8 cellular contexts compared by ENCODE assay signal in genomic region chr6:143842902-143843688, GRCh38. TPM values are rescaled to one million over a fixed set of nuclear protein-coding genes. Genes with fewer than 3 reads are reported as not detected.
DNase-seq lines count a peak whose midpoint lies in the region; ATAC-seq and TF ChIP-seq lines count a peak whose summit lies in the region.

Gene LTV1 (plus strand): TSS chr6:143843338. CDS start chr6:143843478, 140 bp downstream.

- whole genome bisulfite sequencing in lung, 2 donors = 0% methylated on average over 64 of the region's 64 CpGs

- H3K27ac ChIP-seq in CD8-positive, alpha-beta memory T cell (ENCODE audit: low read depth, low read length) = peak within 1 kb of the TSS; percentile 96
- peak within 1 kb of the TSS; percentile 84 to 99 for H3K27ac ChIP-seq in lung (ENCODE audit: low read depth in 1 of 2, low read length in 1 of 2)

- H3K27me3 ChIP-seq in CD8-positive, alpha-beta memory T cell (ENCODE audit: insufficient read depth, low read length, poor library complexity, severe bottlenecking) = no peaks in the 10 kb centered on the region
- no peaks in the 10 kb centered on the region for H3K27me3 ChIP-seq in lung (ENCODE audit: control insufficient read depth, insufficient read depth)

- H3K27me3 Mint-ChIP-seq in CD8-positive, alpha-beta memory T cell = peaks cover 0 to 3% of the 10 kb centered on the region in 2 donors

- POLR2A ChIA-PET in CD8-positive, alpha-beta memory T cell (lab: Charles Lee) = interaction anchor here (0.6 to 1.2 kb wide), 6 partner anchors 16 to 392 kb away, joined by 3 to 5 read pairs (median 4); partner anchors contain the start of genes ADAT2, PEX3 and SF3B5

- peak within 1 kb of the TSS; percentile 94 to 99 (median 98) for H3K27ac Mint-ChIP-seq in CD8-positive, alpha-beta memory T cell

- H3K9me3 Mint-ChIP-seq in CD8-positive, alpha-beta memory T cell = no peaks in the 10 kb centered on the region

- H3K9me3 ChIP-seq in CD8-positive, alpha-beta memory T cell (ENCODE audit: low read length) = no peaks in the 10 kb centered on the region
- peaks cover 0 to 1% of the 10 kb centered on the region in 2 donors for H3K9me3 ChIP-seq in lung (ENCODE audit: control insufficient read depth in 2 of 2, insufficient read depth in 1 of 2, low read length in 1 of 2)

- peaks cover 23 to 38% (median 28%) of the 10 kb centered on the region in 3 donors for H3K4me1 Mint-ChIP-seq in CD8-positive, alpha-beta memory T cell

- H3K4me1 ChIP-seq in CD8-positive, alpha-beta memory T cell (ENCODE audit: insufficient read depth, low read length) = peaks cover 22% of the 10 kb centered on the region
- H3K4me1 ChIP-seq in lung (ENCODE audit: control insufficient read depth in 2 of 2, insufficient read depth in 2 of 2, low read length in 2 of 2) = peaks cover 1 to 3% of the 10 kb centered on the region in 2 donors

- H3K4me3 ChIP-seq in CD8-positive, alpha-beta memory T cell (ENCODE audit: low read length) = peak within 1 kb of the TSS; percentile 95
- peak within 1 kb of the TSS; percentile 98 for H3K4me3 ChIP-seq in lung

- CTCF ChIA-PET in CD8-positive, alpha-beta memory T cell (lab: Charles Lee) = interaction anchor here (0.9 to 2.2 kb wide), 6 partner anchors 8 to 330 kb away, joined by 3 to 7 read pairs (median 4); no protein-coding TSS in a partner anchor

- no peak for TF ChIP-seq CTCF in lung (IDR thresholded peaks at IDR 0.05; ENCODE audit: control extremely low read depth, extremely low read depth)

- peak; percentile 89 to 95 (median 90) for DNase-seq in CD8-positive, alpha-beta memory T cell
- peak; percentile 71 for DNase-seq in HS-5 (ENCODE audit: low read depth)
- DNase-seq in NK-92 treated with Interleukin-12 subunit alpha and Interleukin-12 subunit beta, amount 100 ng/mL, for 24 hours (lab: John Stamatoyannopoulos, UW) = peak; percentile 91
- DNase-seq in activated CD8-positive, alpha-beta memory T cell treated with anti-CD3 and anti-CD28 coated beads for 24 hours = peak; percentile 96
- DNase-seq in effector CD8-positive, alpha-beta T cell (lab: John Stamatoyannopoulos, UW) = peak; percentile 91
- peak; percentile 96 for DNase-seq in lung (ENCODE audit: low spot score)
- peak; percentile 81 to 87 (median 86) for DNase-seq in stimulated activated CD4-positive, alpha-beta T cell treated with anti-CD3 and anti-CD28 coated beads, TNF-alpha, amount 100 ng/mL, for 4 hours (ENCODE audit: low read depth in 3 of 3)

- H3K4me3 Mint-ChIP-seq in CD8-positive, alpha-beta memory T cell = peak within 1 kb of the TSS; percentile 88 to 98 (median 94)

- H3K36me3 ChIP-seq in CD8-positive, alpha-beta memory T cell (ENCODE audit: insufficient read depth, low read length) = peaks cover 32% of the 10 kb centered on the region
- H3K36me3 ChIP-seq in lung (ENCODE audit: control insufficient read depth in 2 of 2, insufficient read depth in 2 of 2, low read length in 2 of 2) = peaks cover 7 to 19% of the 10 kb centered on the region in 2 donors

- ATAC-seq in GM19468 (IDR thresholded peaks at IDR 0.05; ENCODE audit: extremely low read depth, unreplicated experiment) = peak; percentile 99
- peak; percentile 98 for ATAC-seq in lung (ENCODE audit: insufficient read depth, low FRiP score)

- H3K36me3 Mint-ChIP-seq in CD8-positive, alpha-beta memory T cell = peaks cover 5 to 48% (median 10%) of the 10 kb centered on the region in 3 donors

RNA-seq across cellular contexts. Expression of gene LTV1, which starts in this region (rescaled TPM):
- total RNA-seq in CD8-positive, alpha-beta memory T cell = 10 to 100 TPM; 61.6 to 64.2 TPM
- 24.9 TPM for polyA plus RNA-seq in CD8-positive, alpha-beta memory T cell
- total RNA-seq in lung = 10 to 100 TPM; 15.6 to 22.6 TPM
- polyA plus RNA-seq in lung = 10 to 100 TPM; 30.2 to 31.9 TPM

Comparison
In these comparisons a context has a peak if more than half of its experiments do, and no peak if none do; other contexts are left out.
1. Peak in every context shown above with its lines: DNase-seq, ATAC-seq, H3K4me3 ChIP-seq and H3K27ac ChIP-seq.